ENCODE assay signal across 26 cellular contexts in genomic region chr1:111586112-111586511, GRCh38.
"Had no signal": no experiment of that assay in that cellular context is flagged by ENCODE, and none has a peak within 500 bp of the region (broad histone marks: within the 10 kb centered on the region; RNA-seq: fewer than 3 reads in every experiment).

No MANE protein-coding gene starts in this region.

- H3K4me3 ChIP-seq: coronary artery, dorsolateral prefrontal cortex had no signal

- H3K27ac Mint-ChIP-seq: activated CD4-positive, alpha-beta memory T cell treated with anti-CD3 and anti-CD28 coated beads for 36 hours; activated CD4-positive, alpha-beta T cell treated with anti-CD3 and anti-CD28 coated beads for 36 hours; activated CD4-positive, alpha-beta T cell treated with anti-CD3 and anti-CD28 coated beads, Interleukin-2, amount 10 ng/mL, durations not matched to agents 24 days and 14 days; activated CD8-positive, alpha-beta memory T cell treated with anti-CD3 and anti-CD28 coated beads, Interleukin-2, amount 10 ng/mL, durations not matched to agents 7 days and 5 days; activated CD8-positive, alpha-beta T cell treated with anti-CD3 and anti-CD28 coated beads, Interleukin-2, amount 10 ng/mL, durations not matched to agents 7 days and 5 days; activated T-cell treated with anti-CD3 and anti-CD28 coated beads, Interleukin-2, amount 50 U/mL, for 24 hours; dendritic cell treated with granulocyte-macrophage colony-stimulating factor and Interleukin-4, amounts not matched to agents 40 ng/mL and 50 ng/mL, for 4 days; endodermal cell had no signal

- H3K27ac ChIP-seq: brain microvascular endothelial cell, coronary artery, dorsolateral prefrontal cortex had no signal

- H3K4me3 Mint-ChIP-seq: activated CD4-positive, alpha-beta memory T cell treated with anti-CD3 and anti-CD28 coated beads for 36 hours; activated CD4-positive, alpha-beta T cell treated with anti-CD3 and anti-CD28 coated beads for 36 hours; activated CD4-positive, alpha-beta T cell treated with anti-CD3 and anti-CD28 coated beads, Interleukin-2, amount 10 ng/mL, durations not matched to agents 24 days and 14 days; activated CD8-positive, alpha-beta memory T cell treated with anti-CD3 and anti-CD28 coated beads, Interleukin-2, amount 10 ng/mL, durations not matched to agents 7 days and 5 days; activated CD8-positive, alpha-beta T cell treated with anti-CD3 and anti-CD28 coated beads, Interleukin-2, amount 10 ng/mL, durations not matched to agents 7 days and 5 days; activated T-cell treated with anti-CD3 and anti-CD28 coated beads, Interleukin-2, amount 50 U/mL, for 24 hours; central memory CD8-positive, alpha-beta T cell; dendritic cell treated with granulocyte-macrophage colony-stimulating factor and Interleukin-4, amounts not matched to agents 40 ng/mL and 50 ng/mL, for 4 days; endodermal cell had no signal

- H3K36me3 ChIP-seq: brain microvascular endothelial cell had no signal

- ATAC-seq: activated CD4-positive, alpha-beta T cell treated with anti-CD3 and anti-CD28 coated beads for 36 hours; activated CD8-positive, alpha-beta memory T cell treated with anti-CD3 and anti-CD28 coated beads, Interleukin-2, amount 10 ng/mL, durations not matched to agents 7 days and 5 days; activated CD8-positive, alpha-beta T cell treated with anti-CD3 and anti-CD28 coated beads, Interleukin-2, amount 10 ng/mL, durations not matched to agents 7 days and 5 days; esophagus mucosa had no signal

- H3K27me3 Mint-ChIP-seq: activated CD4-positive, alpha-beta memory T cell treated with anti-CD3 and anti-CD28 coated beads for 36 hours; activated CD4-positive, alpha-beta T cell treated with anti-CD3 and anti-CD28 coated beads for 36 hours; activated CD4-positive, alpha-beta T cell treated with anti-CD3 and anti-CD28 coated beads, Interleukin-2, amount 10 ng/mL, durations not matched to agents 24 days and 14 days; activated CD8-positive, alpha-beta memory T cell treated with anti-CD3 and anti-CD28 coated beads, Interleukin-2, amount 10 ng/mL, durations not matched to agents 7 days and 5 days; activated T-cell treated with anti-CD3 and anti-CD28 coated beads, Interleukin-2, amount 50 U/mL, for 24 hours; central memory CD8-positive, alpha-beta T cell had no signal

- H3K4me1 Mint-ChIP-seq: endodermal cell had no signal

- H3K27me3 ChIP-seq: brain microvascular endothelial cell, dorsolateral prefrontal cortex had no signal

- FAIRE-seq: astrocyte, frontal cortex had no signal

- H3K36me3 Mint-ChIP-seq: activated CD4-positive, alpha-beta memory T cell treated with anti-CD3 and anti-CD28 coated beads for 36 hours had no signal

- DNase-seq: activated CD4-positive, alpha-beta memory T cell treated with anti-CD3 and anti-CD28 coated beads for 36 hours; activated CD4-positive, alpha-beta T cell treated with anti-CD3 and anti-CD28 coated beads for 36 hours; activated CD4-positive, alpha-beta T cell treated with anti-CD3 and anti-CD28 coated beads, Interleukin-2, amount 10 ng/mL, durations not matched to agents 24 days and 14 days; activated CD4-positive, CD25-positive, alpha-beta regulatory T cell; activated CD4-positive, CD25-positive, alpha-beta regulatory T cell treated with anti-CD3 and anti-CD28 coated beads, Interleukin-2, amount 50 U/mL, for 72 hours; activated CD8-positive, alpha-beta memory T cell treated with anti-CD3 and anti-CD28 coated beads, Interleukin-2, amount 10 ng/mL, durations not matched to agents 7 days and 5 days; activated CD8-positive, alpha-beta memory T cell treated with anti-CD3 and anti-CD28 coated beads, Interleukin-2, amount 50 U/mL, for 4 hours; activated CD8-positive, alpha-beta T cell treated with anti-CD3 and anti-CD28 coated beads, Interleukin-2, amount 10 ng/mL, durations not matched to agents 7 days and 5 days; activated gamma-delta T cell; activated naive CD4-positive, alpha-beta T cell; activated naive CD4-positive, alpha-beta T cell treated with anti-CD3 and anti-CD28 coated beads, Interleukin-2, amount 50 U/mL, for 16 hours; activated T-cell treated with anti-CD3 and anti-CD28 coated beads, Interleukin-2, amount 50 U/mL, for 24 hours; amniotic stem cell; anterior cingulate cortex; brain microvascular endothelial cell; dorsolateral prefrontal cortex; effector memory CD4-positive, alpha-beta T cell; endodermal cell; foreskin fibroblast; head of caudate nucleus had no signal

- H3K9me3 Mint-ChIP-seq: activated CD4-positive, alpha-beta memory T cell treated with anti-CD3 and anti-CD28 coated beads for 36 hours; activated T-cell treated with anti-CD3 and anti-CD28 coated beads, Interleukin-2, amount 50 U/mL, for 24 hours; central memory CD8-positive, alpha-beta T cell; dendritic cell treated with granulocyte-macrophage colony-stimulating factor and Interleukin-4, amounts not matched to agents 40 ng/mL and 50 ng/mL, for 4 days; endodermal cell had no signal
